ENCODE assay signal across 16 cellular contexts in the genomic region with DNA sequence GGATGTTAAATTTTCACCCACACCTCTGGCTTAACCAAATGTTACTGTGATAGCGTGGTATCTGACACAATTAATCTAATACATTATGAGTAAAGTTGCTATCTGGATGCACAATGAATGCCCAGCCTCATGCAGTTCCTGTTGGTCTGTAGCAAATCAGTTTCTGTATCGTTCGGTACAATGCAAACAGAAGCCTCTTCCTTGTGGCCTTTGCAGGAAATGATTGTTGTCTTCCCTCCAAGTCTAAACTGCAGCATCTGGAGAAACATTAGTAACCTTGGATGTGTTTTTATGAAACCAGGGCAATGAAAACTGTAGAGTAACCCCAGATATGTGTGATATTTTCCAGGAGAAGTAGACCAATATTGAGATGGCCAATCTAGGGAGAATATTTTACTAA. TPM values are rescaled to one million over a fixed set of nuclear protein-coding genes. Genes with fewer than 3 reads are reported as not detected.
A peak's percentile ranks its signal among the peaks of the same experiment; 100 is the strongest.
DNase-seq lines count a peak whose midpoint lies in the region; ATAC-seq lines count a peak whose summit lies in the region.
"Had no signal": no experiment of that assay in that cellular context is flagged by ENCODE, and none has a peak within 500 bp of the region (broad histone marks: within the 10 kb centered on the region; RNA-seq: fewer than 3 reads in every experiment).

No MANE protein-coding gene starts in this region.

- H2AFZ ChIP-seq in trophoblast cell (ENCODE audit: insufficient read depth, low read length, poor library complexity) = no peak overlapping the region

- H2BK120ac ChIP-seq in trophoblast cell (ENCODE audit: insufficient read depth, low read length, poor library complexity) = no peak overlapping the region

- no peak for ATAC-seq in HG03520 (IDR thresholded peaks at IDR 0.05; ENCODE audit: unreplicated experiment)
- ATAC-seq: activated CD8-positive, alpha-beta memory T cell treated with anti-CD3 and anti-CD28 coated beads, Interleukin-2, amount 10 ng/mL, durations not matched to agents 7 days and 5 days; Panc1 had no signal

- DNase-seq in NCI-H2029 (lab: John Stamatoyannopoulos, UW) = peak; percentile 5
- no peak for DNase-seq in NCI-H2029 treated with DMSO at 0.1 percent for 48 hours (lab: John Stamatoyannopoulos, UW)
- no peak for DNase-seq in caudate nucleus (lab: John Stamatoyannopoulos, UW)
- DNase-seq in iris pigment epithelial cell (ENCODE audit: low read depth) = peak; percentile 54
- peak; percentile 68 for DNase-seq in stromal cell of bone marrow (ENCODE audit: low read depth)
- DNase-seq in trophoblast cell = no peak
- no peak for DNase-seq in activated effector memory CD4-positive, alpha-beta T cell treated with Interleukin-2 at 50 U/mL for 16 hours
- DNase-seq: activated CD8-positive, alpha-beta memory T cell treated with anti-CD3 and anti-CD28 coated beads, Interleukin-2, amount 10 ng/mL, durations not matched to agents 7 days and 5 days; activated naive CD8-positive, alpha-beta T cell treated with anti-CD3 and anti-CD28 coated beads, Interleukin-2, amount 10 ng/mL, durations not matched to agents 7 days and 5 days; DND-41; NCI-H2227 treated with DMSO at 0.1 percent for 48 hours had no signal

- no peak overlapping the region for H2BK5ac ChIP-seq in trophoblast cell (ENCODE audit: low read depth, low read length, poor library complexity)

- H3K4me3 ChIP-seq in trophoblast cell (ENCODE audit: low read depth, low read length) = no peak overlapping the region
- H3K4me3 ChIP-seq: tibial nerve had no signal

- H3K4ac ChIP-seq in trophoblast cell (ENCODE audit: low read depth, low read length) = no peak overlapping the region

- no peak overlapping the region for H2BK12ac ChIP-seq in trophoblast cell (ENCODE audit: low read length)

- no peaks in the 10 kb centered on the region for H3K9me3 ChIP-seq in trophoblast cell (ENCODE audit: insufficient read depth, low read depth, low read length)
- H3K9me3 ChIP-seq: tibial nerve had no signal

- no peak overlapping the region for H3K9ac ChIP-seq in trophoblast cell (ENCODE audit: low read length)
- H3K9ac ChIP-seq: KMS-11 had no signal

- no peak overlapping the region for H3K14ac ChIP-seq in trophoblast cell (ENCODE audit: low read length)

- WGBS in trophoblast cell (ENCODE audit: extremely low coverage, insufficient coverage, insufficient read length) = no CpG with 5 or more reads among the region's 3 CpGs

- no peak overlapping the region for H3K23ac ChIP-seq in trophoblast cell (ENCODE audit: low read length)

- H3K4me1 ChIP-seq in trophoblast cell (ENCODE audit: control insufficient read depth in 1 of 2, insufficient read depth in 2 of 2, low read length in 2 of 2) = no peaks in the 10 kb centered on the region

- H4K91ac ChIP-seq in trophoblast cell (ENCODE audit: low read depth, low read length) = no peak overlapping the region

- H4K12ac ChIP-seq in trophoblast cell (ENCODE audit: low read depth, low read length) = no peak overlapping the region

- no peaks in the 10 kb centered on the region for H3K27me3 ChIP-seq in trophoblast cell (ENCODE audit: insufficient read depth, low read length)
- H3K27me3 ChIP-seq: tibial nerve had no signal

- no peak overlapping the region for H4K8ac ChIP-seq in trophoblast cell (ENCODE audit: low read depth, low read length)

- H3K27ac ChIP-seq in caudate nucleus (ENCODE audit: low read depth, low read length) = peak overlapping the region; percentile 46
- no peak overlapping the region for H3K27ac ChIP-seq in trophoblast cell (ENCODE audit: low read depth, low read length)
- H3K27ac ChIP-seq: 22Rv1, KMS-11 had no signal

- no peaks in the 10 kb centered on the region for H3K79me1 ChIP-seq in trophoblast cell (ENCODE audit: low read length)

- H3K79me2 ChIP-seq in trophoblast cell (ENCODE audit: control insufficient read depth, insufficient read depth, low read length, poor library complexity) = no peaks in the 10 kb centered on the region

- H3K36me3 ChIP-seq in trophoblast cell (ENCODE audit: control insufficient read depth in 1 of 2, insufficient read depth in 2 of 2, low read length in 2 of 2) = peaks cover 16 to 46% of the 10 kb centered on the region in 2 experiments

- H3K4me2 ChIP-seq in trophoblast cell (ENCODE audit: low read length) = no peak overlapping the region
- H3K4me2 ChIP-seq: KMS-11 had no signal

- H3K18ac ChIP-seq in trophoblast cell (ENCODE audit: low read length) = no peak overlapping the region

- no peak overlapping the region for H2AK5ac ChIP-seq in trophoblast cell (ENCODE audit: low read length)

RNA-seq across cellular contexts. Expression of a gene that starts 46.8 kb away (rescaled TPM):
- polyA plus RNA-seq in trophoblast cell (2013) = 15.7 and 18.0 TPM in 2 replicates

Comparison
In these comparisons a context has a peak if more than half of its experiments do, and no peak if none do; other contexts are left out.
1. DNase-seq: peak in NCI-H2029 (single experiment), iris pigment epithelial cell (single experiment) and stromal cell of bone marrow (single experiment); none in NCI-H2029 treated with DMSO at 0.1 percent for 48 hours (single experiment), caudate nucleus (0 of 61), trophoblast cell (0 of 2) and activated effector memory CD4-positive, alpha-beta T cell treated with Interleukin-2 at 50 U/mL for 16 hours (single experiment).